Comparison of ENCODE assay signal across 8 cellular contexts in genomic region chr17:8151120-8151640, GRCh38. TPM values are rescaled to one million over a fixed set of nuclear protein-coding genes. Genes with fewer than 3 reads are reported as not detected.
DNase-seq lines count a peak whose midpoint lies in the region; ATAC-seq, FAIRE-seq and TF ChIP-seq lines count a peak whose summit lies in the region.

No MANE protein-coding gene starts in this region.

- peaks cover 14% of the 10 kb centered on the region for H3K36me3 Mint-ChIP-seq in activated naive CD4-positive, alpha-beta T cell treated with anti-CD3 and anti-CD28 coated beads for 36 hours (ENCODE audit: low read depth)

- peak; percentile 51 for DNase-seq in AG04449 (ENCODE audit: low read depth, low spot score)
- DNase-seq in activated naive CD4-positive, alpha-beta T cell treated with anti-CD3 and anti-CD28 coated beads for 36 hours: peak; percentile 86
- DNase-seq in frontal cortex (ENCODE audit: low spot score in 2 of 2): peak; percentile 85 to 91
- no peak for DNase-seq in neuronal stem cell (ENCODE audit: low spot score)

- FAIRE-seq in frontal cortex (lab: Jason Lieb, UNC): no peak

- H3K23ac ChIP-seq in neuronal stem cell (ENCODE audit: low read depth, low read length, poor library complexity): no peak overlapping the region

- no peak overlapping the region for H4K91ac ChIP-seq in neuronal stem cell (ENCODE audit: low read depth, low read length, poor library complexity)

- H3K27me3 ChIP-seq in neuronal stem cell (ENCODE audit: control insufficient read depth in 3 of 3, insufficient read depth in 3 of 3, low read depth in 1 of 3, low read length in 3 of 3): no peaks in the 10 kb centered on the region
- H3K27me3 ChIP-seq in stomach smooth muscle (ENCODE audit: control insufficient read depth in 1 of 2, insufficient read depth in 2 of 2, low read length in 2 of 2): no peaks in the 10 kb centered on the region

- H3K4me3 Mint-ChIP-seq in activated naive CD4-positive, alpha-beta T cell treated with anti-CD3 and anti-CD28 coated beads for 36 hours: peak overlapping the region; percentile 84

- peaks cover 12% of the 10 kb centered on the region for H3K79me1 ChIP-seq in neuronal stem cell (ENCODE audit: low read depth, low read length)

- no peak overlapping the region for H4K8ac ChIP-seq in neuronal stem cell (ENCODE audit: low read depth, low read length)

- no CpG with 5 or more reads among the region's 38 CpGs for WGBS in neuronal stem cell (ENCODE audit: extremely low coverage in 2 of 2, insufficient read length in 2 of 2, insufficient replicate concordance in 1 of 2), 2 donors

- POLR2A ChIA-PET in AG04449 (lab: Yijun Ruan, JAX): interaction anchor here (0.5 to 1.7 kb wide), 6 partner anchors 9 to 225 kb away, joined by 3 to 9 read pairs (median 4); partner anchors contain the start of gene KRABD2

- H3K27me3 Mint-ChIP-seq in activated naive CD4-positive, alpha-beta T cell treated with anti-CD3 and anti-CD28 coated beads for 36 hours (ENCODE audit: low read depth): no peaks in the 10 kb centered on the region

- intact Hi-C loops in activated naive CD4-positive, alpha-beta T cell treated with anti-CD3 and anti-CD28 coated beads for 36 hours (cut with micrococcal nuclease): loop anchor here (1.0 to 10.0 kb wide), 3 partner anchors 12 to 666 kb away; partner anchors contain the start of genes FXR2, POLR2A and SLC35G6

- peaks cover 43% of the 10 kb centered on the region for H3K4me1 Mint-ChIP-seq in activated naive CD4-positive, alpha-beta T cell treated with anti-CD3 and anti-CD28 coated beads for 36 hours (ENCODE audit: low read depth)

- CTCF ChIA-PET in AG04449 (lab: Yijun Ruan, JAX): interaction anchor here (0.7 to 3.9 kb wide), 5 partner anchors 9 to 72 kb away, joined by 3 to 38 read pairs (median 5); no protein-coding TSS in a partner anchor
- CTCF ChIA-PET in activated naive CD4-positive, alpha-beta T cell treated with anti-CD3 and anti-CD28 coated beads for 36 hours (lab: Charles Lee): interaction anchor here (1.8 kb wide), 1 partner anchor 93 kb away, joined by 7 read pairs; no protein-coding TSS in a partner anchor

- no peak overlapping the region for H3K4ac ChIP-seq in neuronal stem cell (ENCODE audit: low read length)

- no peak overlapping the region for H2BK120ac ChIP-seq in neuronal stem cell (ENCODE audit: low read depth, low read length)

- peak; percentile 32; the same call in 1 of the 2 replicates for TF ChIP-seq POLR2A in Raji (IDR thresholded peaks at IDR 0.05; ENCODE audit: insufficient read depth, low read depth, low read length)

- H3K9me3 ChIP-seq in neuronal stem cell (replicated peaks in 1 of 2; ENCODE audit: control insufficient read depth in 2 of 2, insufficient read depth in 1 of 2, low read depth in 1 of 2, low read length in 2 of 2) (no peaks in the 10 kb centered on the region), stomach smooth muscle (ENCODE audit: control insufficient read depth in 2 of 2, low read length in 2 of 2) (no peaks in the 10 kb centered on the region)

- peak overlapping the region; percentile 95 for H2BK15ac ChIP-seq in neuronal stem cell (ENCODE audit: low read length)

- H3K14ac ChIP-seq in neuronal stem cell (ENCODE audit: low read length): no peak overlapping the region

- H3K9ac ChIP-seq in neuronal stem cell (ENCODE audit: low read depth, low read length, poor library complexity): peak overlapping the region; percentile 99
- peak overlapping the region; percentile 98 to 100 for H3K9ac ChIP-seq in stomach smooth muscle (ENCODE audit: low read length in 2 of 2)

- peaks cover 31 to 34% of the 10 kb centered on the region in 2 donors for H3K4me1 ChIP-seq in neuronal stem cell (ENCODE audit: control insufficient read depth in 2 of 2, insufficient read depth in 1 of 2, low read depth in 1 of 2, low read length in 2 of 2)
- H3K4me1 ChIP-seq in stomach smooth muscle (ENCODE audit: control insufficient read depth, insufficient read depth, low read length): peaks cover 74% of the 10 kb centered on the region

- H3K18ac ChIP-seq in neuronal stem cell (ENCODE audit: low read length): peak overlapping the region; percentile 94

- H3K4me3 ChIP-seq in AG04449 (ENCODE audit: low read depth, low read length) (peak overlapping the region; percentile 95), neuronal stem cell (ENCODE audit: low read length in 2 of 2) (peak overlapping the region; percentile 54 to 88), stomach smooth muscle (ENCODE audit: low read length in 2 of 2) (peak overlapping the region; percentile 79 to 96)

- no peak overlapping the region for H2BK12ac ChIP-seq in neuronal stem cell (ENCODE audit: low read length)

- peak overlapping the region; percentile 100 for H3K4me2 ChIP-seq in neuronal stem cell (ENCODE audit: insufficient read depth, low read length, poor library complexity, severe bottlenecking)

- no peaks in the 10 kb centered on the region for H3K9me3 Mint-ChIP-seq in activated naive CD4-positive, alpha-beta T cell treated with anti-CD3 and anti-CD28 coated beads for 36 hours

- H2AK5ac ChIP-seq in neuronal stem cell (ENCODE audit: low read depth, low read length): peak overlapping the region; percentile 78

- ATAC-seq in GM18907 (IDR thresholded peaks at IDR 0.05; ENCODE audit: unreplicated experiment) (peak; percentile 52), HG03460 (IDR thresholded peaks at IDR 0.05; ENCODE audit: unreplicated experiment) (peak; percentile 49)

- peaks cover 34 to 39% of the 10 kb centered on the region in 2 donors for H3K36me3 ChIP-seq in neuronal stem cell (replicated peaks in 1 of 2; ENCODE audit: control insufficient read depth in 2 of 2, insufficient read depth in 2 of 2, low read length in 2 of 2)
- H3K36me3 ChIP-seq in stomach smooth muscle (ENCODE audit: control insufficient read depth in 2 of 2, insufficient read depth in 2 of 2, low read length in 2 of 2): peaks cover 44 to 47% of the 10 kb centered on the region in 2 donors

- peak; percentile 0 for TF ChIP-seq CTCF in AG04449 (IDR thresholded peaks at IDR 0.05; ENCODE audit: insufficient read depth, low read length, missing control alignments)

- peak overlapping the region; percentile 80 for H2AFZ ChIP-seq in neuronal stem cell (ENCODE audit: low read length)

- H3K27ac ChIP-seq in neuronal stem cell (replicated peaks; ENCODE audit: low read length): peak overlapping the region; percentile 58
- H3K27ac ChIP-seq in stomach smooth muscle (ENCODE audit: low read length): peak overlapping the region; percentile 100

- peak overlapping the region; percentile 84 for H3K27ac Mint-ChIP-seq in activated naive CD4-positive, alpha-beta T cell treated with anti-CD3 and anti-CD28 coated beads for 36 hours

- H2BK5ac ChIP-seq in neuronal stem cell (ENCODE audit: low read length): peak overlapping the region; percentile 90

RNA-seq across cellular contexts. Expression of gene PER1, which starts 1.0 kb away (rescaled TPM):
- 10 to 100 TPM; 62.2 to 73.3 TPM for total RNA-seq in activated naive CD4-positive, alpha-beta T cell treated with anti-CD3 and anti-CD28 coated beads for 36 hours
- total RNA-seq in frontal cortex: 6.5 TPM
- 17.0 TPM for polyA plus RNA-seq in neuronal stem cell (2013, experiment 1 of 2)
- polyA plus RNA-seq in neuronal stem cell (2013, experiment 2 of 2): 18.7 TPM

RNA-seq across cellular contexts. Expression of gene VAMP2, which starts 11.6 kb away (rescaled TPM):
- total RNA-seq in activated naive CD4-positive, alpha-beta T cell treated with anti-CD3 and anti-CD28 coated beads for 36 hours: 10 to 100 TPM; 33.3 to 35.8 TPM
- total RNA-seq in frontal cortex: 23.6 TPM
- polyA plus RNA-seq in neuronal stem cell (2013, experiment 1 of 2): 47.3 TPM
- 45.3 TPM for polyA plus RNA-seq in neuronal stem cell (2013, experiment 2 of 2)

RNA-seq across cellular contexts. Expression of gene TMEM107, which starts 25.0 kb away (rescaled TPM):
- 10 to 100 TPM; 27.6 to 31.5 TPM for total RNA-seq in activated naive CD4-positive, alpha-beta T cell treated with anti-CD3 and anti-CD28 coated beads for 36 hours
- total RNA-seq in frontal cortex: 23.6 TPM
- 14.8 TPM for polyA plus RNA-seq in neuronal stem cell (2013, experiment 1 of 2)
- polyA plus RNA-seq in neuronal stem cell (2013, experiment 2 of 2): 15.2 TPM

RNA-seq across cellular contexts. Expression of gene HES7, which starts 27.3 kb away (rescaled TPM):
- total RNA-seq in activated naive CD4-positive, alpha-beta T cell treated with anti-CD3 and anti-CD28 coated beads for 36 hours: 1 to 10 TPM; 2.4 to 2.9 TPM
- 1.2 TPM for total RNA-seq in frontal cortex
- polyA plus RNA-seq in neuronal stem cell (2013, experiment 1 of 2): 5.8 TPM
- polyA plus RNA-seq in neuronal stem cell (2013, experiment 2 of 2): 4.2 TPM

RNA-seq across cellular contexts. Expression of gene ALOXE3, which starts 32.9 kb away (rescaled TPM):
- not detected for total RNA-seq in activated naive CD4-positive, alpha-beta T cell treated with anti-CD3 and anti-CD28 coated beads for 36 hours
- 0.82 TPM for total RNA-seq in frontal cortex
- 0.07 TPM for polyA plus RNA-seq in neuronal stem cell (2013, experiment 1 of 2)
- 0.11 TPM for polyA plus RNA-seq in neuronal stem cell (2013, experiment 2 of 2)
